8 cellular contexts compared by ENCODE assay signal in genomic region chr7:128455556-128456254, GRCh38. TPM values are rescaled to one million over a fixed set of nuclear protein-coding genes. Genes with fewer than 3 reads are reported as not detected.
DNase-seq lines count a peak whose midpoint lies in the region; ATAC-seq, FAIRE-seq and TF ChIP-seq lines count a peak whose summit lies in the region.

HILPDA (plus strand) TSS chr7:128455878; CDS start chr7:128457269, 1,391 bp downstream.

- H3K4me1 ChIP-seq in pancreas: peaks cover 25 to 36% (median 30%) of the 10 kb centered on the region in 3 donors
- peaks cover 30 to 39% of the 10 kb centered on the region in 2 donors for H3K4me1 ChIP-seq in thyroid gland

- H3K79me2 ChIP-seq in SU-DHL-6 (ENCODE audit: insufficient read depth, low read length): peaks cover 32% of the 10 kb centered on the region

- no peaks in the 10 kb centered on the region for H4K20me1 ChIP-seq in SU-DHL-6 (ENCODE audit: low read depth, low read length)

- H3K27me3 ChIP-seq in SU-DHL-6 (ENCODE audit: low read length): no peaks in the 10 kb centered on the region
- H3K27me3 ChIP-seq in pancreas: no peaks in the 10 kb centered on the region
- no peaks in the 10 kb centered on the region for H3K27me3 ChIP-seq in thyroid gland

- peak in 1 of 2 donors; percentile 84 for TF ChIP-seq POLR2A in thyroid gland (IDR thresholded peaks at IDR 0.05)

- peak within 1 kb of the TSS; percentile 98 for H3K9ac ChIP-seq in SU-DHL-6 (ENCODE audit: low read length)

- peak within 1 kb of the TSS; percentile 95 for H2AFZ ChIP-seq in SU-DHL-6 (ENCODE audit: low read depth, low read length, severe bottlenecking)

- DNase-seq in NCI-H1417 (lab: John Stamatoyannopoulos, UW) (peak; percentile 95 to 97 (median 96)), Right ventricle myocardium superior (peak; percentile 97), pancreas (peak; percentile 90 to 98 (median 94)), thyroid gland (peak; percentile 93 to 94)
- peak; percentile 85 for DNase-seq in activated naive CD8-positive, alpha-beta T cell treated with anti-CD3 and anti-CD28 coated beads, Interleukin-2, amount 50 U/mL, for 16 hours (ENCODE audit: low read depth, low spot score)

- no peak for TF ChIP-seq CTCF in GM12875 (IDR thresholded peaks at IDR 0.05; ENCODE audit: borderline replicate concordance, insufficient read depth, low read depth, low read length)
- no peak for TF ChIP-seq CTCF in SU-DHL-6 (IDR thresholded peaks at IDR 0.05; ENCODE audit: insufficient read depth, low read length, poor library complexity, severe bottlenecking)
- TF ChIP-seq CTCF in pancreas (IDR thresholded peaks at IDR 0.05): no peak
- peak in 1 of 6 experiments; percentile 25 for TF ChIP-seq CTCF in thyroid gland (IDR thresholded peaks at IDR 0.05)

- H3K4me2 ChIP-seq in SU-DHL-6 (ENCODE audit: low read depth, low read length, poor library complexity, severe bottlenecking): peak within 1 kb of the TSS; percentile 98

- peak; percentile 84 for ATAC-seq in HG02763 (IDR thresholded peaks at IDR 0.05; ENCODE audit: unreplicated experiment)
- peak; percentile 95 for ATAC-seq in Right ventricle myocardium superior (ENCODE audit: poor library complexity)
- peak; percentile 84 to 94 (median 93) for ATAC-seq in pancreas

- intact Hi-C loops in Right ventricle myocardium superior (cut with DNase I) (no loop called here), pancreas (cut with DNase I) (loop anchor here in 1 of 3 donors (5.0 kb wide), 1 partner anchor 33 kb away; no protein-coding TSS in a partner anchor), thyroid gland (cut with DNase I) (no loop called here)

- no peaks in the 10 kb centered on the region for H3K9me3 ChIP-seq in SU-DHL-6 (ENCODE audit: insufficient read depth, low read length)
- no peaks in the 10 kb centered on the region for H3K9me3 ChIP-seq in pancreas
- no peaks in the 10 kb centered on the region for H3K9me3 ChIP-seq in thyroid gland

- no peaks in the 10 kb centered on the region for H3K9me2 ChIP-seq in SU-DHL-6 (replicated peaks; ENCODE audit: insufficient read depth, low read length)

- WGBS in pancreas, 2 donors: 0% methylated on average over 63 of the region's 63 CpGs
- 0 to 1% methylated on average over 34 to 38 of the region's 63 CpGs for WGBS in thyroid gland, 2 donors

- H3K36me3 ChIP-seq in SU-DHL-6 (ENCODE audit: low read length): 0 out of 2 replicates have a peak, but pooled peaks cover 3% of the 10 kb centered on the region
- no peaks in the 10 kb centered on the region for H3K36me3 ChIP-seq in pancreas
- H3K36me3 ChIP-seq in thyroid gland: no peaks in the 10 kb centered on the region

- H3K4me3 ChIP-seq in GM12875 (ENCODE audit: low read depth, low read length) (peak within 1 kb of the TSS; percentile 97), SU-DHL-6 (ENCODE audit: insufficient read depth, low read length, poor library complexity, severe bottlenecking) (peak within 1 kb of the TSS; percentile 95), pancreas (peak within 1 kb of the TSS; percentile 74 to 99 (median 86)), thyroid gland (replicated peaks in 1 of 3) (peak within 1 kb of the TSS; percentile 41 to 56 (median 50))

- peaks cover 20% of the 10 kb centered on the region for H3F3A ChIP-seq in SU-DHL-6 (ENCODE audit: insufficient read depth)

- no peak for FAIRE-seq in pancreas (lab: Jason Lieb, UNC)

- peak within 1 kb of the TSS; percentile 27 for H3K27ac ChIP-seq in SU-DHL-6 (ENCODE audit: low read depth, low read length)
- peak within 1 kb of the TSS; percentile 77 to 94 (median 88) for H3K27ac ChIP-seq in pancreas
- H3K27ac ChIP-seq in thyroid gland: peak within 1 kb of the TSS; percentile 69 to 96 (median 96)

RNA-seq across cellular contexts. Expression of gene HILPDA, which starts in this region (rescaled TPM):
- 7.3 TPM for total RNA-seq in Right ventricle myocardium superior
- 1 to 10 TPM; 2.0 to 7.4 (median 4.2) TPM for total RNA-seq in pancreas
- 1 to 10 TPM; 5.4 to 6.7 TPM for polyA plus RNA-seq in pancreas
- total RNA-seq in thyroid gland: 10 to 100 TPM in 2 of 4 donors, 1 to 10 TPM in 2; 5.4 to 21.2 (median 11.3) TPM

Comparison
In these comparisons a context has a peak if more than half of its experiments do, and no peak if none do; other contexts are left out.
1. Peak in every context shown above with its lines: DNase-seq, ATAC-seq, H3K4me3 ChIP-seq and H3K27ac ChIP-seq.
2. H3K27ac ChIP-seq: peak in every context shown above with its lines; median percentile 96 in thyroid gland; 88 in pancreas; 27 in SU-DHL-6.